In genomic region chr7:74656421-74656910, GRCh38 we compare ENCODE assay signal across 8 cellular contexts. TPM values are rescaled to one million over a fixed set of nuclear protein-coding genes. Genes with fewer than 3 reads are reported as not detected.
DNase-seq lines count a peak whose midpoint lies in the region; ATAC-seq and TF ChIP-seq lines count a peak whose summit lies in the region.

No MANE protein-coding gene starts in this region.

- H3K4me3 ChIP-seq in esophagus squamous epithelium = peak overlapping the region; percentile 89 to 100 (median 96)
- peak overlapping the region; percentile 96 for H3K4me3 ChIP-seq in naive thymus-derived CD4-positive, alpha-beta T cell (ENCODE audit: low read length)

- H3K4me1 ChIP-seq in esophagus squamous epithelium = peaks cover 26 to 50% (median 32%) of the 10 kb centered on the region in 3 donors
- H3K4me1 ChIP-seq in naive thymus-derived CD4-positive, alpha-beta T cell (ENCODE audit: control insufficient read depth in 2 of 2, insufficient read depth in 2 of 2, low read length in 2 of 2) = peaks cover 12 to 21% of the 10 kb centered on the region in 2 donors

- CTCF ChIA-PET in naive thymus-derived CD4-positive, alpha-beta T cell (lab: Charles Lee) = no interaction called here

- 0% methylated on average over 11 to 23 of the region's 24 CpGs for WGBS in esophagus squamous epithelium, 2 donors

- peaks cover 58% of the 10 kb centered on the region for H3K4me1 Mint-ChIP-seq in activated T-cell treated with anti-CD3 and anti-CD28 coated beads, Interleukin-2, amount 50 U/mL, for 24 hours (ENCODE audit: low read depth)
- peaks cover 30 to 53% (median 45%) of the 10 kb centered on the region in 7 donors for H3K4me1 Mint-ChIP-seq in naive thymus-derived CD4-positive, alpha-beta T cell
- H3K4me1 Mint-ChIP-seq in stimulated activated naive CD8-positive, alpha-beta T cell treated with anti-CD3 and anti-CD28 coated beads, Interleukin-15, amount 100 ng/mL, for 72 hours = peaks cover 71% of the 10 kb centered on the region

- H3K9me3 Mint-ChIP-seq in activated T-cell treated with anti-CD3 and anti-CD28 coated beads, Interleukin-2, amount 50 U/mL, for 24 hours = no peaks in the 10 kb centered on the region
- peaks cover 0 to 3% (median 0%) of the 10 kb centered on the region in 11 donors for H3K9me3 Mint-ChIP-seq in naive thymus-derived CD4-positive, alpha-beta T cell
- no peaks in the 10 kb centered on the region for H3K9me3 Mint-ChIP-seq in stimulated activated naive CD8-positive, alpha-beta T cell treated with anti-CD3 and anti-CD28 coated beads, Interleukin-15, amount 100 ng/mL, for 72 hours

- no peaks in the 10 kb centered on the region for H3K36me3 ChIP-seq in esophagus squamous epithelium
- H3K36me3 ChIP-seq in naive thymus-derived CD4-positive, alpha-beta T cell (ENCODE audit: control insufficient read depth in 2 of 3, insufficient read depth in 3 of 3, low read length in 3 of 3) = peaks cover 0 to 3% (median 0%) of the 10 kb centered on the region in 3 experiments

- POLR2A ChIA-PET in naive thymus-derived CD4-positive, alpha-beta T cell (lab: Charles Lee) = interaction anchor here (0.6 to 1.2 kb wide), 5 partner anchors 8 to 48 kb away, joined by 3 to 5 read pairs (median 3); no protein-coding TSS in a partner anchor

- no peaks in the 10 kb centered on the region for H3K27me3 Mint-ChIP-seq in activated T-cell treated with anti-CD3 and anti-CD28 coated beads, Interleukin-2, amount 50 U/mL, for 24 hours
- peaks cover 0 to 2% (median 0%) of the 10 kb centered on the region in 5 donors for H3K27me3 Mint-ChIP-seq in naive thymus-derived CD4-positive, alpha-beta T cell
- H3K27me3 Mint-ChIP-seq in stimulated activated naive CD8-positive, alpha-beta T cell treated with anti-CD3 and anti-CD28 coated beads, Interleukin-15, amount 100 ng/mL, for 72 hours = no peaks in the 10 kb centered on the region

- H3K27me3 ChIP-seq in esophagus squamous epithelium = no peaks in the 10 kb centered on the region
- H3K27me3 ChIP-seq in naive thymus-derived CD4-positive, alpha-beta T cell (ENCODE audit: control insufficient read depth in 2 of 2, insufficient read depth in 2 of 2, low read length in 2 of 2) = no peaks in the 10 kb centered on the region

- peak overlapping the region; percentile 95 for H3K27ac Mint-ChIP-seq in activated T-cell treated with anti-CD3 and anti-CD28 coated beads, Interleukin-2, amount 50 U/mL, for 24 hours
- H3K27ac Mint-ChIP-seq in naive thymus-derived CD4-positive, alpha-beta T cell = peak overlapping the region; percentile 86 to 98 (median 94)
- H3K27ac Mint-ChIP-seq in stimulated activated naive CD8-positive, alpha-beta T cell treated with anti-CD3 and anti-CD28 coated beads, Interleukin-15, amount 100 ng/mL, for 72 hours = peak overlapping the region; percentile 100

- DNase-seq in GM20000 (ENCODE audit: low spot score) = peak; percentile 27
- peak; percentile 72 for DNase-seq in NCI-H82 treated with DMSO at 0.1 percent for 48 hours (lab: John Stamatoyannopoulos, UW; ENCODE audit: unreplicated experiment)
- DNase-seq in activated T-cell treated with anti-CD3 and anti-CD28 coated beads, Interleukin-2, amount 50 U/mL, for 24 hours = peak; percentile 70
- DNase-seq in esophagus squamous epithelium (lab: John Stamatoyannopoulos, UW) = no peak
- DNase-seq in naive thymus-derived CD4-positive, alpha-beta T cell = peak in 7 of 9 donors; percentile 33 to 83 (median 40)
- DNase-seq in stimulated activated naive CD8-positive, alpha-beta T cell treated with anti-CD3 and anti-CD28 coated beads, Interleukin-15, amount 100 ng/mL, for 72 hours = peak in 1 of 2 donors; percentile 43

- H3K27ac ChIP-seq in 22Rv1 = peak overlapping the region; percentile 100
- H3K27ac ChIP-seq in esophagus squamous epithelium = peak overlapping the region; percentile 96 to 100 (median 99)
- H3K27ac ChIP-seq in naive thymus-derived CD4-positive, alpha-beta T cell (ENCODE audit: low read depth, low read length) = peak overlapping the region; percentile 77

- no peaks in the 10 kb centered on the region for H3K9me3 ChIP-seq in esophagus squamous epithelium
- H3K9me3 ChIP-seq in naive thymus-derived CD4-positive, alpha-beta T cell (ENCODE audit: control insufficient read depth in 2 of 3, low read length in 3 of 3) = no peaks in the 10 kb centered on the region

- no peak for ATAC-seq in naive thymus-derived CD4-positive, alpha-beta T cell
- ATAC-seq in stimulated activated naive CD8-positive, alpha-beta T cell treated with anti-CD3 and anti-CD28 coated beads, Interleukin-15, amount 100 ng/mL, for 72 hours = no peak
- no peak for ATAC-seq in HG03442 (IDR thresholded peaks at IDR 0.05; ENCODE audit: unreplicated experiment)

- peak overlapping the region; percentile 81 for H3K4me3 Mint-ChIP-seq in activated T-cell treated with anti-CD3 and anti-CD28 coated beads, Interleukin-2, amount 50 U/mL, for 24 hours
- H3K4me3 Mint-ChIP-seq in naive thymus-derived CD4-positive, alpha-beta T cell = peak overlapping the region; percentile 90 to 97 (median 94)
- H3K4me3 Mint-ChIP-seq in stimulated activated naive CD8-positive, alpha-beta T cell treated with anti-CD3 and anti-CD28 coated beads, Interleukin-15, amount 100 ng/mL, for 72 hours = peak overlapping the region; percentile 83 to 97

- no peak for TF ChIP-seq POLR2A in esophagus squamous epithelium (IDR thresholded peaks at IDR 0.05)

- H3K36me3 Mint-ChIP-seq in activated T-cell treated with anti-CD3 and anti-CD28 coated beads, Interleukin-2, amount 50 U/mL, for 24 hours (ENCODE audit: low read depth) = peaks cover 32% of the 10 kb centered on the region
- H3K36me3 Mint-ChIP-seq in naive thymus-derived CD4-positive, alpha-beta T cell = peaks cover 0 to 6% (median 0%) of the 10 kb centered on the region in 5 donors

- intact Hi-C loops in esophagus squamous epithelium (cut with DNase I) = no loop called here
- intact Hi-C loops in naive thymus-derived CD4-positive, alpha-beta T cell (cut with micrococcal nuclease) = loop anchor here (1.0 to 10.0 kb wide), 11 partner anchors 16 to 1701 kb away; partner anchors contain the start of genes EIF4H (in 2 of the 2), YWHAG (in 2 of the 2), ABHD11 (in 1 of the 2) and GTF2IRD1 (in 1 of the 2)

- TF ChIP-seq CTCF in 22Rv1 (IDR thresholded peaks at IDR 0.05) = peak; percentile 44
- TF ChIP-seq CTCF in GM20000 (IDR thresholded peaks at IDR 0.05; ENCODE audit: extremely low read depth, missing control alignments) = peak; percentile 16
- TF ChIP-seq CTCF in esophagus squamous epithelium (IDR thresholded peaks at IDR 0.05) = no peak

RNA-seq across cellular contexts. Expression of gene GTF2I, which starts 1.1 kb away (rescaled TPM):
- 100 to 1,000 TPM; 104 to 146 (median 129) TPM for total RNA-seq in esophagus squamous epithelium
- total RNA-seq in naive thymus-derived CD4-positive, alpha-beta T cell = 100 to 1,000 TPM; 135 to 177 (median 167) TPM
- polyA plus RNA-seq in naive thymus-derived CD4-positive, alpha-beta T cell = 10 to 100 TPM; 51.1 to 65.4 TPM

Comparison
In these comparisons a context has a peak if more than half of its experiments do, and no peak if none do; other contexts are left out.
1. CTCF ChIP-seq: peak in 22Rv1 (single experiment) and GM20000 (single experiment); none in esophagus squamous epithelium (0 of 6).
2. Peak in every context shown above with its lines, with median percentiles within 50 percentile points of each other: H3K27ac ChIP-seq, H3K27ac Mint-ChIP-seq and H3K4me3 Mint-ChIP-seq.